16 cellular contexts compared by ENCODE assay signal in genomic region chr15:25415707-25416106, GRCh38. TPM values are rescaled to one million over a fixed set of nuclear protein-coding genes. Genes with fewer than 3 reads are reported as not detected.
DNase-seq lines count a peak whose midpoint lies in the region; ATAC-seq, FAIRE-seq and TF ChIP-seq lines count a peak whose summit lies in the region.
"Had no signal": no experiment of that assay in that cellular context is flagged by ENCODE, and none has a peak within 500 bp of the region (broad histone marks: within the 10 kb centered on the region; RNA-seq: fewer than 3 reads in every experiment).

No MANE protein-coding gene starts in this region.

- H3K79me2 ChIP-seq in MM.1S (ENCODE audit: low read length) (peaks cover 92% of the 10 kb centered on the region), GM12878 (ENCODE audit: control insufficient read depth, insufficient read depth, low read length) (peaks cover 83% of the 10 kb centered on the region)

- TF ChIP-seq POLR2A in GM12878 (IDR thresholded peaks at IDR 0.05; ENCODE audit: low read depth, low read length), result no peak

- no peaks in the 10 kb centered on the region for H4K20me1 ChIP-seq in MM.1S (ENCODE audit: insufficient read depth, low read length)
- no peaks in the 10 kb centered on the region for H4K20me1 ChIP-seq in GM12878 (ENCODE audit: control insufficient read depth, insufficient read depth)

- no peaks in the 10 kb centered on the region for H3K27me3 ChIP-seq in MM.1S (replicated peaks; ENCODE audit: insufficient read depth, low read length)
- no peaks in the 10 kb centered on the region for H3K27me3 ChIP-seq in GM12878 (replicated peaks in 1 of 2; ENCODE audit: control insufficient read depth in 2 of 2, insufficient read depth in 2 of 2, low read length in 1 of 2)
- H3K27me3 ChIP-seq in pancreas, result no peaks in the 10 kb centered on the region
- H3K27me3 ChIP-seq: BE2C had no signal

- WGBS in GM12878 (ENCODE audit: insufficient coverage, insufficient replicate concordance, low lambda C conversion rate, missing lambda C conversion rate), result 97% methylated on average over 3 of the region's 3 CpGs
- 75 to 76% methylated on average over 3 of the region's 3 CpGs for whole genome bisulfite sequencing in pancreas, 2 donors

- H3K36me3 ChIP-seq in MM.1S (replicated peaks; ENCODE audit: insufficient read depth, low read length) (no peaks in the 10 kb centered on the region), GM12878 (ENCODE audit: control insufficient read depth in 2 of 2, insufficient read depth in 2 of 2, low read length in 1 of 2) (peaks cover 0 to under 1% of the 10 kb centered on the region in 2 experiments; a peak in 2 of 4 replicates), pancreas (no peaks in the 10 kb centered on the region)
- H3K36me3 ChIP-seq: BE2C had no signal

- POLR2A ChIA-PET in GM12878 (lab: Charles Lee), result interaction anchor here (0.6 to 1.2 kb wide), 3 partner anchors 24 to 457 kb away, joined by 3 to 10 read pairs (median 5); no protein-coding TSS in a partner anchor

- RAD21 ChIA-PET in GM12878 (lab: Charles Lee; ENCODE audit: unreplicated experiment), result interaction anchor here (1.1 to 5.3 kb wide), 6 partner anchors 9 to 20 kb away, joined by 3 to 52 read pairs (median 9); no protein-coding TSS in a partner anchor

- no peaks in the 10 kb centered on the region for H3K9me2 ChIP-seq in MM.1S (replicated peaks; ENCODE audit: insufficient read depth, low read length)

- H3K27ac ChIP-seq in MM.1S (ENCODE audit: low read length) (no peak overlapping the region; the same call in 1 of the 2 replicates), GM12878 (ENCODE audit: control insufficient read depth, insufficient read depth) (peak overlapping the region; percentile 80), pancreas (no peak overlapping the region)

- no peak for TF ChIP-seq EP300 in GM12878 (IDR thresholded peaks at IDR 0.05; ENCODE audit: borderline replicate concordance in 1 of 2, control insufficient read depth in 1 of 2, low read depth in 2 of 2, low read length in 2 of 2)

- DNase-seq in COLO829 (ENCODE audit: low spot score) (peak; percentile 14), MM.1S (no peak), GM12878 (ENCODE audit: low read depth, low spot score) (no peak), pancreas (no peak), DMS53 (lab: John Stamatoyannopoulos, UW) (no peak)
- no peak for DNase-seq in activated naive CD4-positive, alpha-beta T cell treated with anti-CD3 and anti-CD28 coated beads, Interleukin-2, amount 50 U/mL, for 16 hours
- DNase-seq: ACHN; BE2C; C1 segment of cervical spinal cord; CD4-positive, CD25-positive, alpha-beta regulatory T cell; DMS153; H9 had no signal

- TF ChIP-seq RAD21 in GM12878 (IDR thresholded peaks at IDR 0.05; ENCODE audit: insufficient read depth, low read depth, low read length), result no peak

- TF ChIP-seq CTCF in MM.1S (IDR thresholded peaks at IDR 0.05; ENCODE audit: low read length) (no peak), GM12878 (IDR thresholded peaks at IDR 0.05 in 2 of 3, conservative IDR thresholded peaks at IDR 0.05 in 1 of 3; ENCODE audit: control insufficient read depth in 2 of 3, extremely low read depth in 1 of 3, insufficient read depth in 1 of 3, low read depth in 3 of 3, low read length in 3 of 3) (no peak), pancreas (IDR thresholded peaks at IDR 0.05) (no peak)

- H3K4me1 ChIP-seq in MM.1S (ENCODE audit: low read length) (peaks cover 46% of the 10 kb centered on the region), GM12878 (ENCODE audit: control insufficient read depth, insufficient read depth, low read length) (peaks cover 7% of the 10 kb centered on the region; the same call in 1 of the 2 replicates), pancreas (peaks cover 0 to 3% (median 0%) of the 10 kb centered on the region in 3 donors)
- H3K4me1 ChIP-seq: BE2C had no signal

- H3K4me2 ChIP-seq in MM.1S (ENCODE audit: low read depth, low read length) (peak overlapping the region; percentile 68; the same call in 1 of the 2 replicates), GM12878 (ENCODE audit: control insufficient read depth, insufficient read depth) (peak overlapping the region; percentile 22; the same call in 1 of the 2 replicates)

- CTCF ChIA-PET in GM12878 (lab: Yijun Ruan, JAX), result interaction anchor here (0.7 to 2.5 kb wide), 3 partner anchors 9 to 147 kb away, joined by 3 to 13 read pairs (median 5); no protein-coding TSS in a partner anchor

- no peak for FAIRE-seq in GM12878 (lab: Jason Lieb, UNC)
- FAIRE-seq in pancreas (lab: Jason Lieb, UNC), result peak; percentile 61
- FAIRE-seq: GM12891, GM19239, H1 had no signal

- H3K9ac ChIP-seq in MM.1S (ENCODE audit: low read length) (no peak overlapping the region), GM12878 (ENCODE audit: control insufficient read depth, insufficient read depth, low read length) (no peak overlapping the region)

- no peaks in the 10 kb centered on the region for H3K9me3 ChIP-seq in MM.1S (replicated peaks; ENCODE audit: insufficient read depth, low read length)
- peaks cover 9% of the 10 kb centered on the region for H3K9me3 ChIP-seq in GM12878 (replicated peaks; ENCODE audit: control insufficient read depth, insufficient read depth, low read length)
- no peaks in the 10 kb centered on the region for H3K9me3 ChIP-seq in pancreas
- H3K9me3 ChIP-seq: BE2C had no signal

- no peak for ATAC-seq in GM12878
- no peak for ATAC-seq in pancreas
- no peak for ATAC-seq in HG03097 (IDR thresholded peaks at IDR 0.05; ENCODE audit: low FRiP score, unreplicated experiment)

- peaks cover 32% of the 10 kb centered on the region for H3F3A ChIP-seq in MM.1S (ENCODE audit: insufficient read depth, low read length)

- SMC1A ChIA-PET in GM12878 (lab: Charles Lee; ENCODE audit: uncharacterized antibody, unreplicated experiment), result interaction anchor here (0.8 to 4.6 kb wide), 7 partner anchors 8 to 57 kb away, joined by 3 to 39 read pairs (median 4); no protein-coding TSS in a partner anchor

- in situ Hi-C loops in GM12878 (cut with MboI), result no loop called here

- no peak overlapping the region for H2AFZ ChIP-seq in MM.1S (ENCODE audit: low read length)
- no peak overlapping the region for H2AFZ ChIP-seq in GM12878 (ENCODE audit: control insufficient read depth, low read depth, low read length)

- H3K4me3 ChIP-seq in MM.1S (ENCODE audit: low read length) (peak overlapping the region; percentile 23; the same call in 1 of the 2 replicates), GM12878 (no peak overlapping the region), pancreas (no peak overlapping the region)

- BruUV-seq in GM12878 (replicated peaks; lab: Mats Ljungman, UMichigan), result TSS peak; percentile 19

- intact Hi-C loops in GM12878 (cut with micrococcal nuclease; ENCODE audit: unreplicated experiment), result loop anchor here (5.0 kb wide), 2 partner anchors 38 to 53 kb away; no protein-coding TSS in a partner anchor
- intact Hi-C loops in pancreas (cut with DNase I), result no loop called here

TF ChIP-seq in GM12878, 131 proteins besides CTCF, POLR2A, EP300 and RAD21:
- TF ChIP-seq HSF1 (IDR thresholded peaks at IDR 0.05; ENCODE audit: low read depth, low read length) (no peak), CBFB (IDR thresholded peaks at IDR 0.05; ENCODE audit: low read depth) (no peak), MTA2 (IDR thresholded peaks at IDR 0.05; ENCODE audit: low read depth) (no peak), NR2C1 (IDR thresholded peaks at IDR 0.05) (no peak), MEF2A (IDR thresholded peaks at IDR 0.05; ENCODE audit: insufficient read depth, low read depth, low read length) (no peak), NFIC (IDR thresholded peaks at IDR 0.05; ENCODE audit: low read depth, low read length) (no peak)

RNA-seq across cellular contexts. Expression of gene UBE3A, which starts 23.1 kb away (rescaled TPM):
- 330 and 336 TPM in 2 replicates for total RNA-seq in GM12878 (2013; cell fraction: nucleolus; rRNA removed)
- 41.7 and 51.0 TPM in 2 replicates for total RNA-seq in GM12878 (2014; rRNA removed)
- 69.2 and 75.7 TPM in 2 replicates for total RNA-seq in GM12878 (2014; rRNA removed; fragmentation: Illumina TruSeq; extraction: Trizol)
- total RNA-seq in GM12878 (2021), result 82.9 and 88.5 TPM in 2 replicates
- 17.9 TPM for polyA plus RNA-seq in GM12878 (2011; ENCODE audit: low read depth)
- polyA plus RNA-seq in GM12878 (2011; rRNA removed), result 65.9 and 85.7 TPM in 2 replicates
- 21.0 and 25.6 TPM in 2 replicates for polyA plus RNA-seq in GM12878 (2011; cell fraction: cytosol; rRNA removed)
- 36.6 and 43.5 TPM in 2 replicates for polyA plus RNA-seq in GM12878 (2011; cell fraction: nucleus; rRNA removed)
- 22.0 and 29.7 TPM in 2 replicates for polyA plus RNA-seq in GM12878 (2012)
- 50.8 and 63.8 TPM in 2 replicates for polyA plus RNA-seq in GM12878 (2014; fragmentation: Illumina TruSeq; extraction: Trizol)
- 10 to 100 TPM; 32.9 to 51.5 TPM for polyA plus RNA-seq in GM12878 (2014; fragmentation: Nextera tagmentation; extraction: Ambion mirVana)
- 27.1 and 29.4 TPM in 2 replicates for polyA plus RNA-seq in GM12878 (2014; rRNA removed)
- polyA plus RNA-seq in GM12878 (2016; fragmentation: Nextera tagmentation; extraction: Ambion mirVana), result 10 to 100 TPM; 72.1 to 73.0 TPM
- polyA minus RNA-seq in GM12878 (2011; rRNA and poly(A)+ RNA removed), result 118 and 138 TPM in 2 replicates
- 47.2 and 55.4 TPM in 2 replicates for polyA minus RNA-seq in GM12878 (2011; cell fraction: cytosol; rRNA and poly(A)+ RNA removed)
- polyA minus RNA-seq in GM12878 (2011; cell fraction: nucleus; rRNA and poly(A)+ RNA removed), result 93.9 and 169 TPM in 2 replicates
- 10 to 100 TPM; 36.3 to 48.9 (median 42.0) TPM for total RNA-seq in pancreas
- polyA plus RNA-seq in pancreas, result 10 to 100 TPM in 1 of 2 donors, 1 to 10 TPM in 1; 8.9 to 21.7 TPM
